Comparison of ENCODE assay signal across 8 cellular contexts in genomic region chr10:96719205-96719604, GRCh38. TPM values are rescaled to one million over a fixed set of nuclear protein-coding genes. Genes with fewer than 3 reads are reported as not detected.
DNase-seq lines count a peak whose midpoint lies in the region; ATAC-seq and TF ChIP-seq lines count a peak whose summit lies in the region.

No MANE protein-coding gene starts in this region.

- H3K4me1 ChIP-seq in BLaER1 treated with 17β-estradiol and CSF1 and Interleukin-3, amounts not matched to agents 10 nM and 100 nM: peaks cover 53 to 81% (median 76%) of the 10 kb centered on the region in 10 experiments

- H3K27me3 Mint-ChIP-seq in T-cell: no peaks in the 10 kb centered on the region

- peak overlapping the region; percentile 83 to 98 (median 95) for H3K4me2 ChIP-seq in BLaER1 treated with 17β-estradiol and CSF1 and Interleukin-3, amounts not matched to agents 10 nM and 100 nM

- peaks cover 18 to 52% (median 43%) of the 10 kb centered on the region in 11 experiments; a peak in 21 of 22 replicates for H3K36me3 ChIP-seq in BLaER1 treated with 17β-estradiol and CSF1 and Interleukin-3, amounts not matched to agents 10 nM and 100 nM

- H3K27me3 ChIP-seq in BLaER1 treated with 17β-estradiol and CSF1 and Interleukin-3, amounts not matched to agents 10 nM and 100 nM: no peaks in the 10 kb centered on the region

- H3K36me3 Mint-ChIP-seq in T-cell: no peaks in the 10 kb centered on the region

- H3K9ac ChIP-seq in BLaER1 treated with 17β-estradiol and CSF1 and Interleukin-3, amounts not matched to agents 10 nM and 100 nM: peak overlapping the region; percentile 94 to 100 (median 97)

- H4K20me1 ChIP-seq in BLaER1 treated with 17β-estradiol and CSF1 and Interleukin-3, amounts not matched to agents 10 nM and 100 nM: peaks cover 0 to 55% (median 45%) of the 10 kb centered on the region in 11 experiments; a peak in 18 of 22 replicates

- H3K27ac ChIP-seq in BLaER1 treated with 17β-estradiol and CSF1 and Interleukin-3, amounts not matched to agents 10 nM and 100 nM: peak overlapping the region; percentile 93 to 100 (median 97)

- H3K4me3 ChIP-seq in BLaER1 treated with 17β-estradiol and CSF1 and Interleukin-3, amounts not matched to agents 10 nM and 100 nM: peak overlapping the region; percentile 76 to 98 (median 92)

- ATAC-seq in T-cell (replicated peaks in 1 of 4) (no peak), left lobe of liver (peak; percentile 26), GM21737 (IDR thresholded peaks at IDR 0.05; ENCODE audit: unreplicated experiment) (no peak)

- DNase-seq in T-cell (no peak), left lobe of liver (ENCODE audit: low spot score) (peak; percentile 44), islet precursor cell (no peak), MV-4-11 (lab: John Stamatoyannopoulos, UW) (no peak), NCI-H187 (lab: John Stamatoyannopoulos, UW) (no peak)

- peak overlapping the region; percentile 36 to 79 for H3K27ac Mint-ChIP-seq in T-cell

- peak; percentile 24; the same call in 1 of the 2 replicates for TF ChIP-seq CTCF in GM12874 (IDR thresholded peaks at IDR 0.05; ENCODE audit: insufficient read depth, low read depth, low read length)

- H3K9me3 Mint-ChIP-seq in T-cell: no peaks in the 10 kb centered on the region

- peak overlapping the region; percentile 87 to 99 (median 89) for H3K4me3 Mint-ChIP-seq in T-cell

- POLR2A ChIA-PET in T-cell (lab: Charles Lee): no interaction called here

- H3K4me1 Mint-ChIP-seq in T-cell: peaks cover 17 to 44% (median 26%) of the 10 kb centered on the region in 3 donors

- H3K9me3 ChIP-seq in BLaER1 treated with 17β-estradiol and CSF1 and Interleukin-3, amounts not matched to agents 10 nM and 100 nM (replicated peaks in 1 of 11): peaks cover 0 to 17% (median 6%) of the 10 kb centered on the region in 11 experiments; a peak in 13 of 22 replicates

- CTCF ChIA-PET in T-cell (lab: Charles Lee): no interaction called here

RNA-seq across cellular contexts. Expression of gene PIK3AP1, which starts 1.1 kb away (rescaled TPM):
- total RNA-seq in T-cell (1 to 10 TPM; 4.9 to 9.5 (median 7.9) TPM), left lobe of liver (35.7 TPM)
